21 cellular contexts compared by ENCODE assay signal in the genomic region with DNA sequence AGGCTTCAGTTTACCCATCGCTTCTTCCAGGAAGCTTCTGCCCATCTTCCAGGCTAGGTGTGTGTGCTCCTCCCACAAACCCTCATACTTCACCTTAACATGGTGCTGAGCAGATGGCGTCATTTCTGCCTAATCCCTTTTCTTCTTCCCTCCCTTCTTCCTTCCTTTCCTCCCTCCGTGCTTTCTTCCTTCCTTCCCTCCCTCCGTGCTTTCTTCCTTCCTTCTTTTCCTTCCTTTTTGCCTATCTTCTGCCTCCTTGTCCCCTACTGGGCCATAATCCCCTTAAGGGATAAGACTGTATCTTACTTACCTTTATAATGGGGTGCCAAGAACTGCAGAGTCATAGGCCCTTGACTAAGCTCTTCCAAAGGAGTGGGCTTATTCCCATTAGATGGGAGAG.
"Had no signal": no experiment of that assay in that cellular context is flagged by ENCODE, and none has a peak within 500 bp of the region (broad histone marks: within the 10 kb centered on the region; RNA-seq: fewer than 3 reads in every experiment).

No MANE protein-coding gene starts in this region.

- H3K27me3 ChIP-seq: esophagus muscularis mucosa, gastrocnemius medialis, heart right ventricle, neural progenitor cell, ovary had no signal

- ATAC-seq: heart right ventricle; left cardiac atrium; lower lobe of right lung; natural killer cell treated with Interleukin-12 subunit alpha and Interleukin-12 subunit beta and Interleukin-15 and Interleukin-18, amount 100 ng/mL, for 72 hours; sciatic nerve had no signal

- H3K27ac ChIP-seq: epithelial cell of prostate, esophagus muscularis mucosa, heart right ventricle, left ventricle myocardium inferior, lower lobe of right lung, neural progenitor cell, ovary, skin epidermis had no signal

- H3K36me3 Mint-ChIP-seq: memory B cell; natural killer cell treated with Interleukin-12 subunit alpha and Interleukin-12 subunit beta and Interleukin-15 and Interleukin-18, amount 100 ng/mL, for 72 hours; neural progenitor cell had no signal

- DNase-seq: effector memory CD4-positive, alpha-beta T cell; heart right ventricle; kidney; left cardiac atrium; left ventricle myocardium inferior; midbrain; nucleus accumbens; ovary; retina; stimulated activated CD4-positive, alpha-beta T cell treated with anti-CD3 and anti-CD28 coated beads, Interleukin-2, amount 100 ng/mL, for 48 hours; stimulated activated naive CD4-positive, alpha-beta T cell treated with Interleukin-2 at 50 U/mL for 16 hours; trophoblast cell had no signal

- H3K4me2 ChIP-seq: neural progenitor cell had no signal

- H3K4me3 Mint-ChIP-seq: memory B cell; natural killer cell treated with Interleukin-12 subunit alpha and Interleukin-12 subunit beta and Interleukin-15 and Interleukin-18, amount 100 ng/mL, for 72 hours had no signal

- H3K4me3 ChIP-seq: esophagus muscularis mucosa, gastrocnemius medialis, heart right ventricle, left ventricle myocardium inferior, lower lobe of right lung, neural progenitor cell, ovary, skin epidermis had no signal

- H3K36me3 ChIP-seq: esophagus muscularis mucosa, gastrocnemius medialis, heart right ventricle, left ventricle myocardium inferior, lower lobe of right lung, neural progenitor cell, ovary had no signal

- H3K4me1 ChIP-seq: heart right ventricle, left ventricle myocardium inferior, lower lobe of right lung, neural progenitor cell had no signal

- H3K27ac Mint-ChIP-seq: memory B cell; natural killer cell treated with Interleukin-12 subunit alpha and Interleukin-12 subunit beta and Interleukin-15 and Interleukin-18, amount 100 ng/mL, for 72 hours; neural progenitor cell had no signal

- FAIRE-seq: kidney had no signal

- H3K9me3 Mint-ChIP-seq: natural killer cell treated with Interleukin-12 subunit alpha and Interleukin-12 subunit beta and Interleukin-15 and Interleukin-18, amount 100 ng/mL, for 72 hours; neural progenitor cell had no signal

- H3K4me1 Mint-ChIP-seq: neural progenitor cell had no signal

- H3K9me3 ChIP-seq: esophagus muscularis mucosa, gastrocnemius medialis, heart right ventricle, left ventricle myocardium inferior, lower lobe of right lung, ovary had no signal
